6 cellular contexts compared by ENCODE assay signal in genomic region chrX:25646156-25646555, GRCh38.
"Had no signal": no experiment of that assay in that cellular context is flagged by ENCODE, and none has a peak within 500 bp of the region (broad histone marks: within the 10 kb centered on the region; RNA-seq: fewer than 3 reads in every experiment).

No MANE protein-coding gene starts in this region.

- DNase-seq: GDM1, GF-D8 had no signal

- FAIRE-seq: G401.6, GM12878, GM12891, GM18507 had no signal

- H3K4me3 ChIP-seq: GM12878 had no signal

- ATAC-seq: GM12878 had no signal
